8 cellular contexts compared by ENCODE assay signal in the genomic region with DNA sequence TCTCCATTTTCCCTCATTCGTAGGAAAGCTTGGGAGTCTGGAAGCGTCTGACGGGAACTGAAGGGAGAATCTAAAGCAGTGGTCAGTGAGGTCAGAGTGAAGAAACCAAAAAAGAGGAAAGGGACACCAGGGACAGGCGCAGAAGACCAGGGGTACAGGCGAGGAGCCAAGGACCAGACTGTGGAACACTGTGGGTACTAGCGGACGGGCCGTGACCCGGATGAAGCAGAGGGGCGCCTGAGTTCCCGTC. TPM values are rescaled to one million over a fixed set of nuclear protein-coding genes. Genes with fewer than 3 reads are reported as not detected.
DNase-seq lines count a peak whose midpoint lies in the region; ATAC-seq, FAIRE-seq and TF ChIP-seq lines count a peak whose summit lies in the region.

No MANE protein-coding gene starts in this region.

- no peaks in the 10 kb centered on the region for H3K27me3 ChIP-seq in left lung
- H3K27me3 ChIP-seq in thyroid gland: no peaks in the 10 kb centered on the region

- H3K27me3 Mint-ChIP-seq in activated CD4-positive, alpha-beta T cell treated with anti-CD3 and anti-CD28 coated beads, Interleukin-2, amount 10 ng/mL, durations not matched to agents 7 days and 5 days: no peaks in the 10 kb centered on the region
- H3K27me3 Mint-ChIP-seq in activated naive CD8-positive, alpha-beta T cell treated with anti-CD3 and anti-CD28 coated beads for 36 hours: no peaks in the 10 kb centered on the region

- peaks cover 8% of the 10 kb centered on the region for H3K36me3 Mint-ChIP-seq in activated CD4-positive, alpha-beta T cell treated with anti-CD3 and anti-CD28 coated beads, Interleukin-2, amount 10 ng/mL, durations not matched to agents 7 days and 5 days (ENCODE audit: low read depth)
- no peaks in the 10 kb centered on the region for H3K36me3 Mint-ChIP-seq in activated naive CD8-positive, alpha-beta T cell treated with anti-CD3 and anti-CD28 coated beads for 36 hours

- H3K9me3 Mint-ChIP-seq in activated CD4-positive, alpha-beta T cell treated with anti-CD3 and anti-CD28 coated beads, Interleukin-2, amount 10 ng/mL, durations not matched to agents 7 days and 5 days: no peaks in the 10 kb centered on the region
- no peaks in the 10 kb centered on the region for H3K9me3 Mint-ChIP-seq in activated naive CD8-positive, alpha-beta T cell treated with anti-CD3 and anti-CD28 coated beads for 36 hours

- DNase-seq in activated CD4-positive, alpha-beta T cell treated with anti-CD3 and anti-CD28 coated beads, Interleukin-2, amount 10 ng/mL, durations not matched to agents 7 days and 5 days: no peak
- DNase-seq in activated CD4-positive, alpha-beta T cell treated with anti-CD3 and anti-CD28 coated beads for 48 hours: no peak
- no peak for DNase-seq in activated naive CD8-positive, alpha-beta T cell treated with anti-CD3 and anti-CD28 coated beads for 36 hours
- DNase-seq in left lung: no peak
- DNase-seq in thyroid gland: no peak
- DNase-seq in RCC 7860 (ENCODE audit: low spot score): no peak
- DNase-seq in HuH-7.5 (ENCODE audit: low spot score): no peak

- POLR2A ChIA-PET in activated CD4-positive, alpha-beta T cell treated with anti-CD3 and anti-CD28 coated beads, Interleukin-2, amount 10 ng/mL, durations not matched to agents 7 days and 5 days (lab: Charles Lee): no interaction called here

- ATAC-seq in left lung (no peak), HG03196 (IDR thresholded peaks at IDR 0.05; ENCODE audit: unreplicated experiment) (no peak)

- no peak for TF ChIP-seq CTCF in left lung (IDR thresholded peaks at IDR 0.05)
- TF ChIP-seq CTCF in thyroid gland (IDR thresholded peaks at IDR 0.05): no peak

- peak overlapping the region; percentile 75 to 78 for H3K4me3 ChIP-seq in left lung
- H3K4me3 ChIP-seq in thyroid gland (replicated peaks in 1 of 3): peak overlapping the region; percentile 89 to 98 (median 96)

- CTCF ChIA-PET in activated CD4-positive, alpha-beta T cell treated with anti-CD3 and anti-CD28 coated beads, Interleukin-2, amount 10 ng/mL, durations not matched to agents 7 days and 5 days (lab: Charles Lee): interaction anchor here (1.0 to 2.2 kb wide), 3 partner anchors 15 to 35 kb away, joined by 4 to 21 read pairs (median 5); a partner anchor contains a TSS

- no peak for TF ChIP-seq POLR2A in thyroid gland (IDR thresholded peaks at IDR 0.05)

- peak overlapping the region; percentile 98 to 100 for H3K27ac ChIP-seq in left lung
- H3K27ac ChIP-seq in thyroid gland: peak overlapping the region; percentile 99 to 100 (median 99)

- peak overlapping the region; percentile 82 for H3K4me3 Mint-ChIP-seq in activated CD4-positive, alpha-beta T cell treated with anti-CD3 and anti-CD28 coated beads, Interleukin-2, amount 10 ng/mL, durations not matched to agents 7 days and 5 days
- H3K4me3 Mint-ChIP-seq in activated naive CD8-positive, alpha-beta T cell treated with anti-CD3 and anti-CD28 coated beads for 36 hours: peak overlapping the region; percentile 93

- H3K9me3 ChIP-seq in left lung: no peaks in the 10 kb centered on the region
- H3K9me3 ChIP-seq in thyroid gland: no peaks in the 10 kb centered on the region

- WGBS in thyroid gland, 2 donors: 0 to 2% methylated on average over 11 of the region's 11 CpGs

- no peak for FAIRE-seq in RCC 7860 (lab: Jason Lieb, UNC)

- peaks cover 31% of the 10 kb centered on the region for H3K4me1 Mint-ChIP-seq in activated CD4-positive, alpha-beta T cell treated with anti-CD3 and anti-CD28 coated beads, Interleukin-2, amount 10 ng/mL, durations not matched to agents 7 days and 5 days
- peaks cover 25% of the 10 kb centered on the region for H3K4me1 Mint-ChIP-seq in activated naive CD8-positive, alpha-beta T cell treated with anti-CD3 and anti-CD28 coated beads for 36 hours

- H3K4me1 ChIP-seq in left lung: peaks cover 20 to 37% of the 10 kb centered on the region in 2 donors
- peaks cover 23 to 26% of the 10 kb centered on the region in 2 donors for H3K4me1 ChIP-seq in thyroid gland

- intact Hi-C loops in left lung (cut with DNase I): no loop called here
- intact Hi-C loops in thyroid gland (cut with DNase I): loop anchor here (5.0 kb wide), 1 partner anchor 34 kb away; a partner anchor contains a TSS

- H3K27ac Mint-ChIP-seq in activated CD4-positive, alpha-beta T cell treated with anti-CD3 and anti-CD28 coated beads, Interleukin-2, amount 10 ng/mL, durations not matched to agents 7 days and 5 days: peak overlapping the region; percentile 91
- H3K27ac Mint-ChIP-seq in activated naive CD8-positive, alpha-beta T cell treated with anti-CD3 and anti-CD28 coated beads for 36 hours: peak overlapping the region; percentile 83

- peaks cover 0 to 8% of the 10 kb centered on the region in 2 donors for H3K36me3 ChIP-seq in left lung
- H3K36me3 ChIP-seq in thyroid gland: no peaks in the 10 kb centered on the region

RNA-seq across cellular contexts. Expression of a gene that starts 0.2 kb away (rescaled TPM):
- total RNA-seq in activated CD4-positive, alpha-beta T cell treated with anti-CD3 and anti-CD28 coated beads, Interleukin-2, amount 10 ng/mL, durations not matched to agents 7 days and 5 days: 10 to 100 TPM; 32.8 to 37.3 TPM
- 10 to 100 TPM; 68.0 to 72.5 TPM for total RNA-seq in activated naive CD8-positive, alpha-beta T cell treated with anti-CD3 and anti-CD28 coated beads for 36 hours
- total RNA-seq in left lung: 10 to 100 TPM; 30.2 to 45.5 TPM
- total RNA-seq in thyroid gland: 10 to 100 TPM; 37.9 to 75.5 (median 52.1) TPM

RNA-seq across cellular contexts. Expression of a gene that starts 0.6 kb away (rescaled TPM):
- 10 to 100 TPM; 21.2 to 23.6 TPM for total RNA-seq in activated CD4-positive, alpha-beta T cell treated with anti-CD3 and anti-CD28 coated beads, Interleukin-2, amount 10 ng/mL, durations not matched to agents 7 days and 5 days
- 1 to 10 TPM; 7.4 to 9.3 TPM for total RNA-seq in activated naive CD8-positive, alpha-beta T cell treated with anti-CD3 and anti-CD28 coated beads for 36 hours
- total RNA-seq in left lung: 10 to 100 TPM; 30.6 to 41.8 TPM
- total RNA-seq in thyroid gland: 10 to 100 TPM in 3 of 4 donors, 1 to 10 TPM in 1; 8.5 to 25.7 (median 18.2) TPM

RNA-seq across cellular contexts. Expression of a gene that starts 34.7 kb away (rescaled TPM):
- 10 to 100 TPM; 14.2 to 15.5 TPM for total RNA-seq in activated CD4-positive, alpha-beta T cell treated with anti-CD3 and anti-CD28 coated beads, Interleukin-2, amount 10 ng/mL, durations not matched to agents 7 days and 5 days
- total RNA-seq in activated naive CD8-positive, alpha-beta T cell treated with anti-CD3 and anti-CD28 coated beads for 36 hours: 1 to 10 TPM; 4.6 to 4.9 TPM
- under 1 TPM; 0.45 to 0.73 TPM for total RNA-seq in left lung
- total RNA-seq in thyroid gland: under 1 TPM in 1 of 4 donors, not detected in 3; 0.45 TPM

RNA-seq across cellular contexts. Expression of a gene that starts 35.2 kb away (rescaled TPM):
- 100 to 1,000 TPM; 183 to 308 TPM for total RNA-seq in activated CD4-positive, alpha-beta T cell treated with anti-CD3 and anti-CD28 coated beads, Interleukin-2, amount 10 ng/mL, durations not matched to agents 7 days and 5 days
- total RNA-seq in activated naive CD8-positive, alpha-beta T cell treated with anti-CD3 and anti-CD28 coated beads for 36 hours: 100 to 1,000 TPM; 135 to 145 TPM
- 100 to 1,000 TPM; 176 to 184 TPM for total RNA-seq in left lung
- 100 to 1,000 TPM in 3 of 4 donors, 10 to 100 TPM in 1; 79.8 to 263 (median 162) TPM for total RNA-seq in thyroid gland

RNA-seq across cellular contexts. Expression of a gene that starts 47.0 kb away (rescaled TPM):
- total RNA-seq in activated CD4-positive, alpha-beta T cell treated with anti-CD3 and anti-CD28 coated beads, Interleukin-2, amount 10 ng/mL, durations not matched to agents 7 days and 5 days: 10 to 100 TPM; 22.8 to 22.9 TPM
- total RNA-seq in activated naive CD8-positive, alpha-beta T cell treated with anti-CD3 and anti-CD28 coated beads for 36 hours: 10 to 100 TPM; 46.6 to 49.7 TPM
- total RNA-seq in left lung (10 to 100 TPM; 23.2 to 33.5 TPM), thyroid gland (10 to 100 TPM in 1 of 4 donors, 1 to 10 TPM in 3; 5.6 to 12.0 (median 7.8) TPM)
